Comparison of ENCODE assay signal across 18 cellular contexts in the genomic region with DNA sequence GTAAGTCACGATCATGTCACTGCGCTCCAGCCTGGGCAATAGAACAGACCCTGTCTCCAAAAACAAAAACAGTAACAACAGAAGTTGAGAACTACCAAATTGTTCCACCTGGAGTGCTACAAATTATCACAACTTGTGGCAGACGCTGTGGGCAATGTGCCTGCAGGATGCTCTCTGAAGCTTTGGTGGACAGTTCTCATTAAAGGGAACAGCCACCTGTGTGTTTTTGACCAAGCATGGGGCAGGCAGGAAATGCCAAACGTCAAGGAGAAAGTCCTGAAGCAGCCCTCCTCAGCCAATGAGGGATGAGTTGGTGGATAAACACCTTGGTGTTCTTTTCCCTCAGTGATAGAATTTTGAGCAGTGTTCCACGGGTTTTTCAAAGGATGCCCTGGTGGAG. TPM values are rescaled to one million over a fixed set of nuclear protein-coding genes. Genes with fewer than 3 reads are reported as not detected.
DNase-seq lines count a peak whose midpoint lies in the region; ATAC-seq and TF ChIP-seq lines count a peak whose summit lies in the region.
"Had no signal": no experiment of that assay in that cellular context is flagged by ENCODE, and none has a peak within 500 bp of the region (broad histone marks: within the 10 kb centered on the region; RNA-seq: fewer than 3 reads in every experiment).

No MANE protein-coding gene starts in this region.

- H3K4me1 ChIP-seq in sigmoid colon (peaks cover 0 to 21% (median 15%) of the 10 kb centered on the region in 4 donors), SJCRH30 (no peaks in the 10 kb centered on the region)

- no peaks in the 10 kb centered on the region for H3K36me3 ChIP-seq in sigmoid colon
- no peaks in the 10 kb centered on the region for H3K36me3 ChIP-seq in SJCRH30
- H3K36me3 ChIP-seq: BLaER1 treated with 17β-estradiol and CSF1 and Interleukin-3, amounts not matched to agents 10 nM and 100 nM; SJSA1 had no signal

- DNase-seq in NCI-H1694 (lab: John Stamatoyannopoulos, UW) (peak; percentile 32), NCI-H1694 treated with DMSO at 0.1 percent for 48 hours (lab: John Stamatoyannopoulos, UW) (no peak), NCI-H446 treated with DMSO at 0.1 percent for 48 hours (lab: John Stamatoyannopoulos, UW) (peak; percentile 89), sigmoid colon (no peak), SJCRH30 (no peak)
- DNase-seq: DMS153, NCI-H1417, NCI-H2029, NCI-H510A treated with DMSO at 0.1 percent for 48 hours had no signal

- WGBS in sigmoid colon, 2 donors, result 45 to 54% methylated on average over 5 of the region's 5 CpGs

- no peak for TF ChIP-seq EP300 in sigmoid colon (IDR thresholded peaks at IDR 0.05)

- no peak overlapping the region for H3K4me3 ChIP-seq in sigmoid colon
- no peak overlapping the region for H3K4me3 ChIP-seq in SJCRH30
- H3K4me3 ChIP-seq: BLaER1 treated with 17β-estradiol and CSF1 and Interleukin-3, amounts not matched to agents 10 nM and 100 nM; SJSA1 had no signal

- no peaks in the 10 kb centered on the region for H3K27me3 ChIP-seq in sigmoid colon
- H3K27me3 ChIP-seq in SJCRH30, result peaks cover 8% of the 10 kb centered on the region; the same call in 1 of the 2 replicates
- H3K27me3 ChIP-seq: BLaER1 treated with 17β-estradiol and CSF1 and Interleukin-3, amounts not matched to agents 10 nM and 100 nM; SJSA1 had no signal

- H3K27ac ChIP-seq in VCaP (peak overlapping the region; percentile 71), sigmoid colon (peak overlapping the region in 3 of 4 donors; percentile 48 to 69 (median 48)), SJCRH30 (no peak overlapping the region)
- H3K27ac ChIP-seq: BLaER1 treated with 17β-estradiol and CSF1 and Interleukin-3, amounts not matched to agents 10 nM and 100 nM; SJSA1 had no signal

- ATAC-seq in GM19395 (IDR thresholded peaks at IDR 0.05; ENCODE audit: unreplicated experiment) (no peak), HG03159 (IDR thresholded peaks at IDR 0.05; ENCODE audit: unreplicated experiment) (no peak)

- intact Hi-C loops in sigmoid colon (cut with DNase I), result no loop called here

- H3K9me3 ChIP-seq in sigmoid colon, result no peaks in the 10 kb centered on the region
- no peaks in the 10 kb centered on the region for H3K9me3 ChIP-seq in SJCRH30 (replicated peaks)
- H3K9me3 ChIP-seq: BLaER1 treated with 17β-estradiol and CSF1 and Interleukin-3, amounts not matched to agents 10 nM and 100 nM; SJSA1 had no signal

- no peak for TF ChIP-seq POLR2A in sigmoid colon (IDR thresholded peaks at IDR 0.05)

- no peak for TF ChIP-seq CTCF in VCaP (conservative IDR thresholded peaks at IDR 0.05)
- TF ChIP-seq CTCF in sigmoid colon (IDR thresholded peaks at IDR 0.05), result no peak

RNA-seq across cellular contexts. Expression of a gene that starts 15.9 kb away (rescaled TPM):
- 1 to 10 TPM in 1 of 4 donors, not detected in 3; 1.1 TPM for total RNA-seq in sigmoid colon
- polyA plus RNA-seq in sigmoid colon, result 1 to 10 TPM in 2 of 3 donors, not detected in 1; 1.4 to 3.0 TPM
- not detected in 2 replicates for total RNA-seq in SJCRH30 (2014; rRNA removed; shearing (Covaris generic))
- total RNA-seq: A172, HT-29, LHCN-M2, RPMI7951, SJSA1 had no signal

RNA-seq across cellular contexts. Expression of a gene that starts 48.5 kb away (rescaled TPM):
- 100 to 1,000 TPM; 111 to 230 (median 147) TPM for total RNA-seq in sigmoid colon
- polyA plus RNA-seq in sigmoid colon, result 100 to 1,000 TPM; 329 to 368 (median 342) TPM
- total RNA-seq in SJCRH30 (2014; rRNA removed; shearing (Covaris generic)), result 71.6 and 73.9 TPM in 2 replicates

Comparison
In these comparisons a context has a peak if more than half of its experiments do, and no peak if none do; other contexts are left out.
1. DNase-seq: peak in NCI-H1694 (single experiment) and NCI-H446 treated with DMSO at 0.1 percent for 48 hours (single experiment); none in NCI-H1694 treated with DMSO at 0.1 percent for 48 hours (single experiment), sigmoid colon (single experiment) and SJCRH30 (0 of 2).